ENCODE assay signal across 9 cellular contexts in the genomic region with DNA sequence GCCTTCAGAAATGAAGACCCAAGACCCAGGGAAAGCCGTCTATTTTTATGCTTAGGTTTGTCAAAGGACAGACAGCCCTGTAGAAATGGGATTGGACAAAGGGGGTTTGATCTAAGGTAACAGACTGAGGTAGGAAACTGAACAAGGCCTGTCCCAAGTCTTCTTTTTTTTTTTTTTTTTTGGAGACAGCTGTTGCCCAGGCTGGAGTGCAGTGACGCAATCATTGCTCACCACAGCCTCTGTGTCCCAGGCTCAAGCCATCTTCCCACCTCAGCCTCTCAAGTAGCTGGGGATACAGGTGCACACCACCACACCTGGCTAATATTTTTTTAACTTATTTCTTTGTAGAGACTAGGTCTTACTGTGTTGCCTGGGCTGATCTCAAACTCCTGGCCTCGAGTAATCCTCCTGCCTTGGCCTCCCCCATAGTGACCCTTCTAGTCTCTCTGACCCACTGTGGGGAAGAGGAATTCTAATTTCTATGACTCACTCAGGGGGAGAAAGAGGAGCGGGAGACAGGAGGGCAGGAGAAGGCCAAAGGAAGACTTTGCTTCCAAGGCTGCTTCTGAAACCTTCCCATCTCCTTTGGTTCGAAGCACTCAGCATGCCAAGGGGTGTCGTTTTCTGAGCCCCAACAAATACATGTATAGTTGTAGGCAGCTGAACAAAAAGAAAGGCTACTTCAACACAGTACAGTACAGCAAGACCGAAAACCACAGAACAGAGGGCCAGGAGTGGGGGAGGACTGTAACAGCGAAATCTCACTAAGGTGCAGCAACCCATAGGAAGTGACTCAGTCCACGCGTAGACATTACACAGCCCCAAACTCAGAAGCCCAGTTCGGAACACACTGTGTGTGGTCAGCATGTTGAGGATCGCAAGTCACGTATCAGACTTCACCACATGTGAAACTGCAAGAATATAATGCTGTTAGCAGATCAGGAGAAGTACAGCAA. TPM values are rescaled to one million over a fixed set of nuclear protein-coding genes. Genes with fewer than 3 reads are reported as not detected.
DNase-seq lines count a peak whose midpoint lies in the region; ATAC-seq, FAIRE-seq and TF ChIP-seq lines count a peak whose summit lies in the region.
"Had no signal": no experiment of that assay in that cellular context is flagged by ENCODE, and none has a peak within 500 bp of the region (broad histone marks: within the 10 kb centered on the region; RNA-seq: fewer than 3 reads in every experiment).

No MANE protein-coding gene starts in this region.

- no peak overlapping the region for H3K27ac ChIP-seq in right lobe of liver
- no peak overlapping the region for H3K27ac ChIP-seq in HepG2 (ENCODE audit: extremely low read length, insufficient read depth, low read length)
- no peak overlapping the region for H3K27ac ChIP-seq in WERI-Rb-1
- H3K27ac ChIP-seq: gastrocnemius medialis had no signal

- H3K9me3 ChIP-seq in right lobe of liver (no peaks in the 10 kb centered on the region), HepG2 (ENCODE audit: low read length) (no peaks in the 10 kb centered on the region), WERI-Rb-1 (ENCODE audit: severe bottlenecking) (no peaks in the 10 kb centered on the region)
- H3K9me3 ChIP-seq: gastrocnemius medialis had no signal

- H3K27ac Mint-ChIP-seq in effector memory CD8-positive, alpha-beta T cell = peak overlapping the region; percentile 93 to 94

- BruUV-seq in HepG2 (replicated peaks; lab: Mats Ljungman, UMichigan) = no TSS peak

- in situ Hi-C loops in HepG2 (cut with HindIII; ENCODE audit: extremely low pct_ligation_motif_present, low pct_unique_long_range_greater_than_20kb) = no loop called here

- H3K27me3 ChIP-seq in right lobe of liver (no peaks in the 10 kb centered on the region), HepG2 (ENCODE audit: control insufficient read depth in 1 of 2, insufficient read depth in 2 of 2, low read length in 2 of 2) (peaks cover 3 to 21% of the 10 kb centered on the region in 2 experiments; a peak in 3 of 5 replicates), WERI-Rb-1 (ENCODE audit: insufficient read depth, low read depth, severe bottlenecking) (no peaks in the 10 kb centered on the region)

- no peaks in the 10 kb centered on the region for H3K9me3 Mint-ChIP-seq in effector memory CD8-positive, alpha-beta T cell

- no peaks in the 10 kb centered on the region for H3K79me2 ChIP-seq in HepG2 (ENCODE audit: insufficient read depth, low read length)

- FAIRE-seq in HepG2 (lab: Jason Lieb, UNC) = no peak

- peak overlapping the region; percentile 62 to 66 for H3K4me3 Mint-ChIP-seq in effector memory CD8-positive, alpha-beta T cell

- no peak for TF ChIP-seq RAD21 in HepG2 (CRISPR knock-in tag; IDR thresholded peaks at IDR 0.05)

- peaks cover 55% of the 10 kb centered on the region in 2 donors for H3K4me1 Mint-ChIP-seq in effector memory CD8-positive, alpha-beta T cell (ENCODE audit: low read depth in 2 of 2)

- no peak overlapping the region for H3K4me2 ChIP-seq in HepG2 (ENCODE audit: low read depth, low read length)

- intact Hi-C loops in right lobe of liver (cut with DNase I) (no loop called here), HepG2 (cut with micrococcal nuclease; ENCODE audit: unreplicated experiment) (no loop called here)

- H3K4me1 ChIP-seq in right lobe of liver (no peaks in the 10 kb centered on the region), HepG2 (ENCODE audit: insufficient read depth, low read length) (no peaks in the 10 kb centered on the region)
- H3K4me1 ChIP-seq: gastrocnemius medialis had no signal

- CTCF ChIA-PET in HepG2 (lab: Yijun Ruan, JAX; ENCODE audit: low intra/inter-chr PET ratio, low total read pairs) = no interaction called here

- no peaks in the 10 kb centered on the region for H4K20me1 ChIP-seq in HepG2 (ENCODE audit: insufficient read depth, low read length)

- H3K27me3 Mint-ChIP-seq in effector memory CD8-positive, alpha-beta T cell = no peaks in the 10 kb centered on the region

- ATAC-seq in right lobe of liver (peak; percentile 66 to 72 (median 70)), HepG2 (no peak), HG03520 (IDR thresholded peaks at IDR 0.05; ENCODE audit: unreplicated experiment) (peak; percentile 83)
- ATAC-seq in effector memory CD8-positive, alpha-beta T cell (replicated peaks) = peak; percentile 97
- ATAC-seq: gastrocnemius medialis had no signal

- peaks cover 95% of the 10 kb centered on the region for H3K36me3 Mint-ChIP-seq in effector memory CD8-positive, alpha-beta T cell (ENCODE audit: insufficient read depth)

- no peak for DNase-seq in right lobe of liver
- DNase-seq in HepG2 (ENCODE audit: low spot score) = no peak
- DNase-seq in activated CD4-positive, CD25-positive, alpha-beta regulatory T cell treated with anti-CD3 and anti-CD28 coated beads, Interleukin-2, amount 50 U/mL, for 72 hours = peak; percentile 66
- peak; percentile 68 to 71 (median 68) for DNase-seq in effector memory CD8-positive, alpha-beta T cell
- DNase-seq in stimulated activated CD4-positive, alpha-beta T cell treated with anti-CD3 and anti-CD28 coated beads, TNF-alpha, amount 100 ng/mL, for 24 hours (ENCODE audit: low read depth in 3 of 3) = peak in 2 of 3 experiments; percentile 55 to 72
- DNase-seq in D341Med (ENCODE audit: low spot score) = no peak
- no peak for DNase-seq in WERI-Rb-1

- H3K9ac ChIP-seq in HepG2 (ENCODE audit: insufficient read depth, low read depth, low read length) = no peak overlapping the region

- H3K4me3 ChIP-seq in right lobe of liver (no peak overlapping the region), HepG2 (replicated peaks in 1 of 3; ENCODE audit: insufficient read depth in 1 of 3, low read depth in 2 of 3, low read length in 3 of 3) (no peak overlapping the region), WERI-Rb-1 (ENCODE audit: low read depth, low read length) (no peak overlapping the region)
- H3K4me3 ChIP-seq: gastrocnemius medialis had no signal

- no peak overlapping the region for H2AFZ ChIP-seq in HepG2 (ENCODE audit: low read length)

- TF ChIP-seq POLR2A in right lobe of liver (IDR thresholded peaks at IDR 0.05) (no peak), HepG2 (IDR thresholded peaks at IDR 0.05; ENCODE audit: insufficient read depth in 1 of 2, low read depth in 2 of 2, low read length in 2 of 2) (no peak)

- WGBS in right lobe of liver (ENCODE audit: insufficient coverage, low coverage, low lambda C conversion rate, missing lambda C conversion rate) = 79% methylated on average over 13 of the region's 13 CpGs
- 15% methylated on average over 13 of the region's 13 CpGs for WGBS in HepG2 (ENCODE audit: low lambda C conversion rate)

- H3K36me3 ChIP-seq in right lobe of liver (no peaks in the 10 kb centered on the region), HepG2 (replicated peaks in 1 of 2; ENCODE audit: control insufficient read depth in 1 of 2, insufficient read depth in 2 of 2, low read length in 2 of 2) (no peaks in the 10 kb centered on the region), WERI-Rb-1 (no peaks in the 10 kb centered on the region)
- H3K36me3 ChIP-seq: gastrocnemius medialis had no signal

- no peak for TF ChIP-seq CTCF in right lobe of liver (IDR thresholded peaks at IDR 0.05)
- no peak for TF ChIP-seq CTCF in HepG2 (CRISPR knock-in tag; IDR thresholded peaks at IDR 0.05)
- TF ChIP-seq CTCF in WERI-Rb-1 (IDR thresholded peaks at IDR 0.05; ENCODE audit: low read depth, low read length) = no peak

- POLR2A ChIA-PET in HepG2 (lab: Yijun Ruan, JAX) = no interaction called here

- no peak for TF ChIP-seq EP300 in HepG2 (IDR thresholded peaks at IDR 0.05; ENCODE audit: low read depth in 2 of 2, low read length in 2 of 2)
- no peak for TF ChIP-seq EP300 in HepG2 (CRISPR knock-in tag; IDR thresholded peaks at IDR 0.05; ENCODE audit: borderline replicate concordance)

RNA-seq across cellular contexts. Expression of a gene that starts 0.9 kb away (rescaled TPM):
- under 1 TPM in 1 of 6 experiments, not detected in 5; 0.20 TPM for total RNA-seq in right lobe of liver
- total RNA-seq in HepG2 (2016; rRNA removed; fragmentation: Illumina TruSeq; extraction: Trizol) = not detected in 2 replicates
- total RNA-seq in HepG2 (2016; cell fraction: cytosol; rRNA removed; fragmentation: Illumina TruSeq; extraction: Trizol; ENCODE audit: low read depth) = not detected in 2 replicates
- not detected in 2 replicates for total RNA-seq in HepG2 (2016; cell fraction: insoluble cytoplasmic fraction; rRNA removed; fragmentation: Illumina TruSeq; extraction: Trizol)
- not detected in 2 replicates for total RNA-seq in HepG2 (2016; cell fraction: membrane; rRNA removed; fragmentation: Illumina TruSeq; extraction: Trizol)
- not detected in 2 replicates for total RNA-seq in HepG2 (2016; cell fraction: nucleus; rRNA removed; fragmentation: Illumina TruSeq; extraction: Trizol)
- not detected in 2 replicates for polyA plus RNA-seq in HepG2 (2011; rRNA removed)
- not detected in 2 replicates for polyA plus RNA-seq in HepG2 (2011; cell fraction: cytosol; rRNA removed)
- polyA plus RNA-seq in HepG2 (2011; cell fraction: nucleus; rRNA removed) = not detected in 2 replicates
- not detected in 2 replicates for polyA plus RNA-seq in HepG2 (2012)
- not detected in 2 replicates for polyA plus RNA-seq in HepG2 (2016; cell fraction: cytosol; fragmentation: Illumina TruSeq; extraction: Trizol; ENCODE audit: low read depth)
- not detected in 2 replicates for polyA plus RNA-seq in HepG2 (2016; cell fraction: insoluble cytoplasmic fraction; fragmentation: Illumina TruSeq; extraction: Trizol; ENCODE audit: low read depth)
- not detected in 2 replicates for polyA plus RNA-seq in HepG2 (2016; cell fraction: membrane; fragmentation: Illumina TruSeq; extraction: Trizol; ENCODE audit: low read depth)
- not detected in 2 replicates for polyA plus RNA-seq in HepG2 (2016; cell fraction: nucleus; fragmentation: Illumina TruSeq; extraction: Trizol; ENCODE audit: insufficient read depth, low read depth)
- not detected in 2 replicates for polyA minus RNA-seq in HepG2 (2011; rRNA and poly(A)+ RNA removed; ENCODE audit: low replicate concordance)
- not detected in 2 replicates for polyA minus RNA-seq in HepG2 (2011; cell fraction: cytosol; rRNA and poly(A)+ RNA removed)
- polyA minus RNA-seq in HepG2 (2011; cell fraction: nucleus; rRNA and poly(A)+ RNA removed) = not detected in 2 replicates
- total RNA-seq: gastrocnemius medialis had no signal

RNA-seq across cellular contexts. Expression of a gene that starts 33.7 kb away (rescaled TPM):
- total RNA-seq in right lobe of liver (1 to 10 TPM; 1.1 to 4.5 (median 1.6) TPM), HepG2 (2016; rRNA removed; fragmentation: Illumina TruSeq; extraction: Trizol) (not detected in 2 replicates)
- not detected in 2 replicates for total RNA-seq in HepG2 (2016; cell fraction: cytosol; rRNA removed; fragmentation: Illumina TruSeq; extraction: Trizol; ENCODE audit: low read depth)
- not detected in 2 replicates for total RNA-seq in HepG2 (2016; cell fraction: insoluble cytoplasmic fraction; rRNA removed; fragmentation: Illumina TruSeq; extraction: Trizol)
- not detected in 2 replicates for total RNA-seq in HepG2 (2016; cell fraction: membrane; rRNA removed; fragmentation: Illumina TruSeq; extraction: Trizol)
- total RNA-seq in HepG2 (2016; cell fraction: nucleus; rRNA removed; fragmentation: Illumina TruSeq; extraction: Trizol) = not detected in 2 replicates
- polyA plus RNA-seq in HepG2 (2011; rRNA removed) = not detected in 2 replicates
- polyA plus RNA-seq in HepG2 (2011; cell fraction: cytosol; rRNA removed) = under 0.01 and 0.03 TPM in 2 replicates
- polyA plus RNA-seq in HepG2 (2011; cell fraction: nucleus; rRNA removed) = not detected in 2 replicates
- polyA plus RNA-seq in HepG2 (2012) = not detected in 2 replicates
- polyA plus RNA-seq in HepG2 (2016; cell fraction: cytosol; fragmentation: Illumina TruSeq; extraction: Trizol; ENCODE audit: low read depth) = not detected in 2 replicates
- not detected in 2 replicates for polyA plus RNA-seq in HepG2 (2016; cell fraction: insoluble cytoplasmic fraction; fragmentation: Illumina TruSeq; extraction: Trizol; ENCODE audit: low read depth)
- not detected in 2 replicates for polyA plus RNA-seq in HepG2 (2016; cell fraction: membrane; fragmentation: Illumina TruSeq; extraction: Trizol; ENCODE audit: low read depth)
- polyA plus RNA-seq in HepG2 (2016; cell fraction: nucleus; fragmentation: Illumina TruSeq; extraction: Trizol; ENCODE audit: insufficient read depth, low read depth) = not detected in 2 replicates
- 7.3 TPM in 1 of 2 replicates, not detected in the other for polyA minus RNA-seq in HepG2 (2011; rRNA and poly(A)+ RNA removed; ENCODE audit: low replicate concordance)
- polyA minus RNA-seq in HepG2 (2011; cell fraction: cytosol; rRNA and poly(A)+ RNA removed) = not detected in 2 replicates
- polyA minus RNA-seq in HepG2 (2011; cell fraction: nucleus; rRNA and poly(A)+ RNA removed) = not detected in 2 replicates

Comparison
In these comparisons a context has a peak if more than half of its experiments do, and no peak if none do; other contexts are left out.
1. DNase-seq: peak in activated CD4-positive, CD25-positive, alpha-beta regulatory T cell treated with anti-CD3 and anti-CD28 coated beads, Interleukin-2, amount 50 U/mL, for 72 hours (single experiment), effector memory CD8-positive, alpha-beta T cell (3 of 3) and stimulated activated CD4-positive, alpha-beta T cell treated with anti-CD3 and anti-CD28 coated beads, TNF-alpha, amount 100 ng/mL, for 24 hours (2 of 3); none in right lobe of liver (0 of 3), HepG2 (single experiment), D341Med (single experiment) and WERI-Rb-1 (single experiment).